In genomic region chr1:22184892-22185612, GRCh38 we compare ENCODE assay signal across 8 cellular contexts. TPM values are rescaled to one million over a fixed set of nuclear protein-coding genes. Genes with fewer than 3 reads are reported as not detected.
DNase-seq lines count a peak whose midpoint lies in the region; ATAC-seq and TF ChIP-seq lines count a peak whose summit lies in the region.

No MANE protein-coding gene starts in this region.

- H3K36me3 ChIP-seq in SJCRH30 (no peaks in the 10 kb centered on the region), gastroesophageal sphincter (no peaks in the 10 kb centered on the region)

- ATAC-seq in HG02938 (IDR thresholded peaks at IDR 0.05; ENCODE audit: unreplicated experiment) (no peak), gastroesophageal sphincter (no peak)

- H3K9me3 ChIP-seq in SJCRH30 (replicated peaks): no peaks in the 10 kb centered on the region
- no peaks in the 10 kb centered on the region for H3K9me3 ChIP-seq in gastroesophageal sphincter

- H3K4me1 ChIP-seq in SJCRH30 (peaks cover 7% of the 10 kb centered on the region; the same call in 1 of the 2 replicates), gastroesophageal sphincter (no peaks in the 10 kb centered on the region)

- no peak overlapping the region for H3K4me3 ChIP-seq in SJCRH30
- no peak overlapping the region for H3K4me3 ChIP-seq in gastroesophageal sphincter

- peak; percentile 72 for DNase-seq in DMS153 treated with DMSO at 0.1 percent for 48 hours (lab: John Stamatoyannopoulos, UW; ENCODE audit: unreplicated experiment)
- DNase-seq in NCI-H1436 (lab: John Stamatoyannopoulos, UW): peak; percentile 79
- peak; percentile 65 to 72 for DNase-seq in SJCRH30
- DNase-seq in kidney tubule cell (ENCODE audit: low spot score): peak; percentile 89
- DNase-seq in stimulated activated CD4-positive, alpha-beta T cell treated with anti-CD3 and anti-CD28 coated beads, Interleukin-4, amount 100 ng/mL, for 1 hour: no peak
- DNase-seq in HCEC 1CT: no peak

- H3K27ac ChIP-seq in SJCRH30: no peak overlapping the region
- no peak overlapping the region for H3K27ac ChIP-seq in gastroesophageal sphincter

- TF ChIP-seq POLR2A in gastroesophageal sphincter (IDR thresholded peaks at IDR 0.05): no peak

- no peak for TF ChIP-seq EP300 in gastroesophageal sphincter (IDR thresholded peaks at IDR 0.05)

- 33 to 60% methylated on average over 5 to 12 of the region's 21 CpGs for WGBS in gastroesophageal sphincter (ENCODE audit: low coverage in 1 of 2), 2 donors

- no peak for TF ChIP-seq CTCF in gastroesophageal sphincter (IDR thresholded peaks at IDR 0.05)

- peaks cover 3% of the 10 kb centered on the region for H3K27me3 ChIP-seq in SJCRH30
- H3K27me3 ChIP-seq in gastroesophageal sphincter: peaks cover 78% of the 10 kb centered on the region

RNA-seq across cellular contexts. Expression of gene WNT4, which starts 42.2 kb away (rescaled TPM):
- 1.1 and 1.2 TPM in 2 replicates for total RNA-seq in SJCRH30 (2014; rRNA removed; shearing (Covaris generic))
- under 1 TPM in 3 of 4 donors, not detected in 1; 0.12 to 0.27 (median 0.27) TPM for total RNA-seq in gastroesophageal sphincter

Comparison
In these comparisons a context has a peak if more than half of its experiments do, and no peak if none do; other contexts are left out.
1. DNase-seq: peak in DMS153 treated with DMSO at 0.1 percent for 48 hours (single experiment), NCI-H1436 (single experiment), SJCRH30 (2 of 2) and kidney tubule cell (single experiment); none in stimulated activated CD4-positive, alpha-beta T cell treated with anti-CD3 and anti-CD28 coated beads, Interleukin-4, amount 100 ng/mL, for 1 hour (single experiment) and HCEC 1CT (single experiment).